Comparison of ENCODE assay signal across 8 cellular contexts in the genomic region with DNA sequence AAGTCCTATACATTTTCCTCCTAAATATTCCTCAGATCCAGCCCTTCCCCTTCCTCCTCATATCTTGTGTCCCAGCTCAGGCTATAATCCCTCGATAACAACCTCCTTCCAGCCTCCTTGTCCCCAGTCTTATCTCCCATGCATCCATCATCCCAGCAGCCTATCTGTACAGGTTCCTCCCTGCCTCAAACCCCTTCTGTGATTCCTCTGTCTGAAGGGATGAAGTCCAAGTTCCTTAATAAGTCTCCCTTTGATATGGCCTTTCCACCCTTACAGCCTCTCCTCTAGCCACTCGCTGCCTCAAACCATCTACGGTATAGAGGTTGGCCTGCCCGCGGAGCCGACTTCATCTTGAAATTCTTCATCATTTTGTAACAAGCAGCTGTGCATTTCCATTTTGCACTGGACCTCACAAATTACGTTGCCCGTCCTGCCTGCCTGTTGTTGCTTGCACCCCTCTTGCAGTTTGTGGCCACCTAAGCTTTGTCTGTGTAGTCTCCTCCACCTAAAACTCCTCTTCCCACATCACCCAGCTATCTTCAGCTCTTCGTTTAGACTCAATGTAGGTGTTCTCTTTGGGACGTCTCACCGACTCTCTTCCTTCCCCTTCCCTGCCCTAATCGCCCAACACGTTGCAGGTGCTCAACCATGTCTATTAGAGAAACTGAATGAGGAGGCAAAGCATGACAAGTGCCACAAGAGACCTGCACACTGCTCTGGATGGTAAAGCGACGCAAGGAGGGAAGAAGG. TPM values are rescaled to one million over a fixed set of nuclear protein-coding genes. Genes with fewer than 3 reads are reported as not detected.
DNase-seq lines count a peak whose midpoint lies in the region; ATAC-seq and TF ChIP-seq lines count a peak whose summit lies in the region.
"Had no signal": no experiment of that assay in that cellular context is flagged by ENCODE, and none has a peak within 500 bp of the region (broad histone marks: within the 10 kb centered on the region; RNA-seq: fewer than 3 reads in every experiment).

No MANE protein-coding gene starts in this region.

- no peak for TF ChIP-seq EP300 in stomach (IDR thresholded peaks at IDR 0.05)

- H3K36me3 ChIP-seq in HEK293 (ENCODE audit: control insufficient read depth in 2 of 2, insufficient read depth in 1 of 2, low read length in 2 of 2): peaks cover 8 to 27% of the 10 kb centered on the region in 2 experiments
- H3K36me3 ChIP-seq in iPS-20b (ENCODE audit: insufficient read depth, low read depth, low read length): peaks cover 22% of the 10 kb centered on the region
- H3K36me3 ChIP-seq in stomach: peaks cover 16 to 24% (median 20%) of the 10 kb centered on the region in 4 donors

- POLR2A ChIA-PET in HEK293 (lab: Yijun Ruan, JAX): interaction anchor here (0.5 to 3.1 kb wide), 28 partner anchors 9 to 655 kb away, joined by 3 to 37 read pairs (median 4); a partner anchor contains a TSS
- POLR2A ChIA-PET in activated CD8-positive, alpha-beta T cell treated with anti-CD3 and anti-CD28 coated beads for 36 hours (lab: Charles Lee): interaction anchor here (0.6 to 4.8 kb wide), 15 partner anchors 8 to 281 kb away, joined by 3 to 35 read pairs (median 4); a partner anchor contains a TSS

- peak overlapping the region; percentile 43 for H3K27ac Mint-ChIP-seq in activated CD8-positive, alpha-beta T cell treated with anti-CD3 and anti-CD28 coated beads for 36 hours

- CTCF ChIA-PET in HEK293 (lab: Yijun Ruan, JAX): interaction anchor here (0.5 to 21.9 kb wide), 26 partner anchors 9 to 264 kb away, joined by 3 to 592 read pairs (median 4); a partner anchor contains a TSS
- CTCF ChIA-PET in activated CD8-positive, alpha-beta T cell treated with anti-CD3 and anti-CD28 coated beads for 36 hours (lab: Charles Lee): interaction anchor here (0.7 to 12.4 kb wide), 30 partner anchors 9 to 294 kb away, joined by 3 to 284 read pairs (median 6); a partner anchor contains a TSS

- no peaks in the 10 kb centered on the region; the same call in 1 of the 2 replicates for H3K27me3 ChIP-seq in iPS-20b (ENCODE audit: insufficient read depth, low read length)
- no peaks in the 10 kb centered on the region for H3K27me3 ChIP-seq in stomach

- no peak overlapping the region for H3K27ac ChIP-seq in HEK293 (ENCODE audit: extremely low read depth, low read depth, low read length)
- H3K27ac ChIP-seq in iPS-20b (ENCODE audit: low read length): no peak overlapping the region
- H3K27ac ChIP-seq in stomach: peak overlapping the region; percentile 37 to 93 (median 91)

- H3K9ac ChIP-seq in iPS-20b (ENCODE audit: low read depth, low read length): peak overlapping the region; percentile 52; the same call in 1 of the 2 replicates

- no peaks in the 10 kb centered on the region for H3K27me3 Mint-ChIP-seq in activated CD8-positive, alpha-beta T cell treated with anti-CD3 and anti-CD28 coated beads for 36 hours

- peaks cover 22% of the 10 kb centered on the region for H3K4me1 Mint-ChIP-seq in activated CD8-positive, alpha-beta T cell treated with anti-CD3 and anti-CD28 coated beads for 36 hours (ENCODE audit: low read depth)

- no peak for DNase-seq in activated CD8-positive, alpha-beta T cell treated with anti-CD3 and anti-CD28 coated beads for 36 hours
- DNase-seq in stomach: no peak
- DNase-seq in stimulated activated CD4-positive, alpha-beta T cell treated with anti-CD3 and anti-CD28 coated beads, Interleukin-2, amount 100 ng/mL, for 24 hours: no peak
- DNase-seq in NCI-H1105 treated with DMSO at 0.1 percent for 48 hours (lab: John Stamatoyannopoulos, UW): no peak
- no peak for DNase-seq in DMS79 treated with DMSO at 0.1 percent for 48 hours (lab: John Stamatoyannopoulos, UW)

- TF ChIP-seq POLR2A in stomach (IDR thresholded peaks at IDR 0.05): no peak

- intact Hi-C loops in activated CD8-positive, alpha-beta T cell treated with anti-CD3 and anti-CD28 coated beads for 36 hours (cut with micrococcal nuclease): no loop called here
- intact Hi-C loops in stomach (cut with DNase I; ENCODE audit: low total_unique reads): no loop called here

- ATAC-seq in activated CD8-positive, alpha-beta T cell treated with anti-CD3 and anti-CD28 coated beads for 36 hours: no peak

- WGBS in stomach, 5 donors: 38 to 43% (median 42%) methylated on average over 15 of the region's 15 CpGs

- peaks cover 7% of the 10 kb centered on the region; the same call in 1 of the 2 replicates for H3K4me1 ChIP-seq in HEK293 (ENCODE audit: control insufficient read depth, insufficient read depth, low read length)
- H3K4me1 ChIP-seq in iPS-20b (ENCODE audit: insufficient read depth, low read length): peaks cover 4% of the 10 kb centered on the region; the same call in 1 of the 2 replicates
- H3K4me1 ChIP-seq in stomach: peaks cover 17 to 57% (median 39%) of the 10 kb centered on the region in 4 donors

- H3K36me3 Mint-ChIP-seq in activated CD8-positive, alpha-beta T cell treated with anti-CD3 and anti-CD28 coated beads for 36 hours (ENCODE audit: low read depth): peaks cover 9% of the 10 kb centered on the region

- peak overlapping the region; percentile 9; the same call in 1 of the 2 replicates for H3K4me3 ChIP-seq in HEK293 (ENCODE audit: low read depth, low read length)
- peak overlapping the region; percentile 59 for H3K4me3 ChIP-seq in iPS-20b (ENCODE audit: low read length)
- peak overlapping the region; percentile 33 to 98 (median 65) for H3K4me3 ChIP-seq in stomach

- H3K4me3 Mint-ChIP-seq in activated CD8-positive, alpha-beta T cell treated with anti-CD3 and anti-CD28 coated beads for 36 hours: peak overlapping the region; percentile 95

- H3K9me3 ChIP-seq in HEK293 (ENCODE audit: control insufficient read depth, insufficient read depth, low read depth, low read length) (no peaks in the 10 kb centered on the region), iPS-20b (ENCODE audit: insufficient read depth, low read depth, low read length) (no peaks in the 10 kb centered on the region), stomach (no peaks in the 10 kb centered on the region)

- TF ChIP-seq CTCF in HEK293 (tag by site-specific recombination; IDR thresholded peaks at IDR 0.05) (no peak), stomach (IDR thresholded peaks at IDR 0.05) (no peak)
- no peak for TF ChIP-seq CTCF in activated CD8-positive, alpha-beta T cell treated with anti-CD3 and anti-CD28 coated beads for 36 hours (IDR thresholded peaks at IDR 0.05)

- H3K9me3 Mint-ChIP-seq in activated CD8-positive, alpha-beta T cell treated with anti-CD3 and anti-CD28 coated beads for 36 hours: no peaks in the 10 kb centered on the region

TF ChIP-seq in HEK293, 187 proteins besides CTCF, POLR2A, EP300 and RAD21 (continues in another document):
- TF ChIP-seq OVOL3 (tag by site-specific recombination; IDR thresholded peaks at IDR 0.05) (no peak), ZFP69B (tag by site-specific recombination; IDR thresholded peaks at IDR 0.05) (0 out of 2 replicates have a peak, but pooled peaks have one; percentile 13), ZNF501 (tag by site-specific recombination; IDR thresholded peaks at IDR 0.05) (peak; percentile 33; the same call in 1 of the 2 replicates), KLF16 (tag by site-specific recombination; IDR thresholded peaks at IDR 0.05) (peak; percentile 15; the same call in 1 of the 2 replicates), BCL11B (tag by site-specific recombination; IDR thresholded peaks at IDR 0.05; ENCODE audit: low read depth) (no peak), ZNF610 (tag by site-specific recombination; IDR thresholded peaks at IDR 0.05; ENCODE audit: borderline replicate concordance) (0 out of 2 replicates have a peak, but pooled peaks have one; percentile 36), ZNF785 (tag by site-specific recombination; IDR thresholded peaks at IDR 0.05) (0 out of 2 replicates have a peak, but pooled peaks have one; percentile 35), SP2 (tag by site-specific recombination; IDR thresholded peaks at IDR 0.05) (no peak)
- TF ChIP-seq, protein P1, sequence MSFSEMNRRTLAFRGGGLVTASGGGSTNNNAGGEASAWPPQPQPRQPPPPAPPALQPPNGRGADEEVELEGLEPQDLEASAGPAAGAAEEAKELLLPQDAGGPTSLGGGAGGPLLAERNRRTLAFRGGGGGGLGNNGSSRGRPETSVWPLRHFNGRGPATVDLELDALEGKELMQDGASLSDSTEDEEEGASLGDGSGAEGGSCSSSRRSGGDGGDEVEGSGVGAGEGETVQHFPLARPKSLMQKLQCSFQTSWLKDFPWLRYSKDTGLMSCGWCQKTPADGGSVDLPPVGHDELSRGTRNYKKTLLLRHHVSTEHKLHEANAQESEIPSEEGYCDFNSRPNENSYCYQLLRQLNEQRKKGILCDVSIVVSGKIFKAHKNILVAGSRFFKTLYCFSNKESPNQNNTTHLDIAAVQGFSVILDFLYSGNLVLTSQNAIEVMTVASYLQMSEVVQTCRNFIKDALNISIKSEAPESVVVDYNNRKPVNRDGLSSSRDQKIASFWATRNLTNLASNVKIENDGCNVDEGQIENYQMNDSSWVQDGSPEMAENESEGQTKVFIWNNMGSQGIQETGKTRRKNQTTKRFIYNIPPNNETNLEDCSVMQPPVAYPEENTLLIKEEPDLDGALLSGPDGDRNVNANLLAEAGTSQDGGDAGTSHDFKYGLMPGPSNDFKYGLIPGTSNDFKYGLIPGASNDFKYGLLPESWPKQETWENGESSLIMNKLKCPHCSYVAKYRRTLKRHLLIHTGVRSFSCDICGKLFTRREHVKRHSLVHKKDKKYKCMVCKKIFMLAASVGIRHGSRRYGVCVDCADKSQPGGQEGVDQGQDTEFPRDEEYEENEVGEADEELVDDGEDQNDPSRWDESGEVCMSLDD (tag by site-specific recombination; IDR thresholded peaks at IDR 0.05): peak; percentile 23; the same call in 1 of the 2 replicates
- TF ChIP-seq, protein P2, sequence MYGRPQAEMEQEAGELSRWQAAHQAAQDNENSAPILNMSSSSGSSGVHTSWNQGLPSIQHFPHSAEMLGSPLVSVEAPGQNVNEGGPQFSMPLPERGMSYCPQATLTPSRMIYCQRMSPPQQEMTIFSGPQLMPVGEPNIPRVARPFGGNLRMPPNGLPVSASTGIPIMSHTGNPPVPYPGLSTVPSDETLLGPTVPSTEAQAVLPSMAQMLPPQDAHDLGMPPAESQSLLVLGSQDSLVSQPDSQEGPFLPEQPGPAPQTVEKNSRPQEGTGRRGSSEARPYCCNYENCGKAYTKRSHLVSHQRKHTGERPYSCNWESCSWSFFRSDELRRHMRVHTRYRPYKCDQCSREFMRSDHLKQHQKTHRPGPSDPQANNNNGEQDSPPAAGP (tag by site-specific recombination; IDR thresholded peaks at IDR 0.05): 0 out of 2 replicates have a peak, but pooled peaks have one; percentile 4

RNA-seq across cellular contexts. Expression of a gene that starts 0.8 kb away (rescaled TPM):
- total RNA-seq in activated CD8-positive, alpha-beta T cell treated with anti-CD3 and anti-CD28 coated beads for 36 hours: 100 to 1,000 TPM; 161 to 171 TPM
- 100 to 1,000 TPM; 101 to 682 (median 474) TPM for total RNA-seq in stomach
- polyA plus RNA-seq in stomach: 100 to 1,000 TPM; 155 to 300 (median 242) TPM

RNA-seq across cellular contexts. Expression of a gene that starts 12.5 kb away (rescaled TPM):
- not detected for total RNA-seq in activated CD8-positive, alpha-beta T cell treated with anti-CD3 and anti-CD28 coated beads for 36 hours
- 10 to 100 TPM; 23.9 to 93.6 (median 69.8) TPM for total RNA-seq in stomach
- polyA plus RNA-seq in stomach: 100 to 1,000 TPM in 1 of 3 donors, 10 to 100 TPM in 2; 71.0 to 102 (median 97.9) TPM
- total RNA-seq: T-helper 2 cell treated with Interferon-gamma antibody and Interleukin-4, amounts not matched to agents 100 ng/mL and 5 ng/mL, for 36 hours had no signal

RNA-seq across cellular contexts. Expression of a gene that starts 28.8 kb away (rescaled TPM):
- 10 to 100 TPM; 41.0 to 42.7 TPM for total RNA-seq in activated CD8-positive, alpha-beta T cell treated with anti-CD3 and anti-CD28 coated beads for 36 hours
- total RNA-seq in stomach: 10 to 100 TPM in 4 of 5 donors, not detected in 1; 12.1 to 44.2 (median 19.8) TPM
- polyA plus RNA-seq in stomach: 10 to 100 TPM in 1 of 3 donors, 1 to 10 TPM in 2; 7.6 to 10.3 (median 8.6) TPM

Comparison
In these comparisons a context has a peak if more than half of its experiments do, and no peak if none do; other contexts are left out.
1. H3K27ac ChIP-seq: peak in stomach (5 of 5); none in HEK293 (single experiment) and iPS-20b (single experiment).
2. H3K4me3 ChIP-seq: peak in every context shown above with its lines; median percentile 65 in stomach; 59 in iPS-20b; 9 in HEK293.
3. RNA of a gene that starts 12.5 kb away (total RNA-seq): 23.9 to 93.6 TPM in stomach; not detected in activated CD8-positive, alpha-beta T cell treated with anti-CD3 and anti-CD28 coated beads for 36 hours; every median in the first group is over 10 times any median in the second.